8 cellular contexts compared by ENCODE assay signal in the genomic region with DNA sequence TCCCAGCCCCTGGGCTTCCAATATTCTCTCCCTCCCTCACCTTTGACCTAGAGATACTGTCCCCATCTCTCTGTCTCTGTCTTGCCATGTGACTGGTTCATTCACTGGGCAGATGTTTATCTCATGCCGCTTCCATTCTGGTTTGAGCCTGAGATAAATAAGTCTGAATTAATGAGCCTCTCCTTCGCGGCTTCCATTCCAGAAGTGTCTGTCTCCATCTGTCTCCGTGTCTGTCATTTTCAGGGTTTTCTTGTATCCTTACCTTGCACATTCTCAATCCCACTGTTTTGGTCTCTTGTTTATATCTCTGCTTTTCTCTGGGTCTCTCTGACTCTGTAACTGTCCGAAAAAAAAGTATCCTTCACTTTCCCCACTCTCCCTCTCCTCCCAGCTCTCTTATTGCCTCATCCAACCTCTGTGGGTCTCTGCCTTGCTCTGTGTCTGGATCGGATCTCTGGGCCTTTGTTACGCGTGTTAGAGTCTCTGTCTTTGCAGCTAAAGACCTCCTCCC. TPM values are rescaled to one million over a fixed set of nuclear protein-coding genes. Genes with fewer than 3 reads are reported as not detected.
A peak's percentile ranks its signal among the peaks of the same experiment; 100 is the strongest.
DNase-seq lines count a peak whose midpoint lies in the region; ATAC-seq lines count a peak whose summit lies in the region.

No MANE protein-coding gene starts in this region.

- H3K4me3 ChIP-seq in iPS-20b (ENCODE audit: low read length) = peak overlapping the region; percentile 62

- no peaks in the 10 kb centered on the region for H3K9me3 ChIP-seq in iPS-20b (ENCODE audit: insufficient read depth, low read depth, low read length)

- no peak for DNase-seq in T-helper 1 cell
- DNase-seq in activated T-helper 1 cell treated with anti-CD3 and anti-CD28 coated beads, Interleukin-12 subunit alpha, Interleukin-12 subunit beta, Interleukin-2, Interleukin-4 antibody, amounts not matched to agents 30 ng/mL and 10 ng/mL and 1 ng/mL, durations not matched to agents 14 hours and 24 hours and 36 hours (ENCODE audit: low spot score) = no peak
- DNase-seq in substantia nigra (lab: John Stamatoyannopoulos, UW) = peak in 5 of 49 donors; percentile 21 to 57 (median 36)
- DNase-seq in stimulated activated naive CD4-positive, alpha-beta T cell (lab: John Stamatoyannopoulos, UW) = no peak
- DNase-seq in dedifferentiated amniotic fluid mesenchymal stem cell (ENCODE audit: extremely low spot score) = no peak

- no peaks in the 10 kb centered on the region for H3K27me3 Mint-ChIP-seq in T-helper 1 cell treated with Interleukin-12 subunit alpha and Interleukin-12 subunit beta and Interleukin-4 antibody, amounts not matched to agents 30 μg/mL and 1 μg/mL, for 36 hours (ENCODE audit: low read depth)
- H3K27me3 Mint-ChIP-seq in activated T-helper 1 cell treated with anti-CD3 and anti-CD28 coated beads, Interleukin-12 subunit alpha, Interleukin-12 subunit beta, Interleukin-2, Interleukin-4 antibody, amounts not matched to agents 30 ng/mL and 10 ng/mL and 1 ng/mL, durations not matched to agents 14 hours and 24 hours and 36 hours (ENCODE audit: insufficient read depth) = no peaks in the 10 kb centered on the region

- H3K4me1 ChIP-seq in iPS-20b (ENCODE audit: insufficient read depth, low read length) = peaks cover 11% of the 10 kb centered on the region; the same call in 1 of the 2 replicates

- no peak for ATAC-seq in HG03442 (IDR thresholded peaks at IDR 0.05; ENCODE audit: unreplicated experiment)

- peaks cover 37% of the 10 kb centered on the region for H3K4me1 Mint-ChIP-seq in T-helper 1 cell treated with Interleukin-12 subunit alpha and Interleukin-12 subunit beta and Interleukin-4 antibody, amounts not matched to agents 30 μg/mL and 1 μg/mL, for 36 hours (ENCODE audit: low read depth)
- H3K4me1 Mint-ChIP-seq in activated T-helper 1 cell treated with anti-CD3 and anti-CD28 coated beads, Interleukin-12 subunit alpha, Interleukin-12 subunit beta, Interleukin-2, Interleukin-4 antibody, amounts not matched to agents 30 ng/mL and 10 ng/mL and 1 ng/mL, durations not matched to agents 14 hours and 24 hours and 36 hours (ENCODE audit: low read depth) = peaks cover 41% of the 10 kb centered on the region

- peak overlapping the region; percentile 97 for H3K27ac Mint-ChIP-seq in T-helper 1 cell treated with Interleukin-12 subunit alpha and Interleukin-12 subunit beta and Interleukin-4 antibody, amounts not matched to agents 30 μg/mL and 1 μg/mL, for 36 hours
- peak overlapping the region; percentile 94 for H3K27ac Mint-ChIP-seq in activated T-helper 1 cell treated with anti-CD3 and anti-CD28 coated beads, Interleukin-12 subunit alpha, Interleukin-12 subunit beta, Interleukin-2, Interleukin-4 antibody, amounts not matched to agents 30 ng/mL and 10 ng/mL and 1 ng/mL, durations not matched to agents 14 hours and 24 hours and 36 hours

- H3K9me3 Mint-ChIP-seq in T-helper 1 cell treated with Interleukin-12 subunit alpha and Interleukin-12 subunit beta and Interleukin-4 antibody, amounts not matched to agents 30 μg/mL and 1 μg/mL, for 36 hours = no peaks in the 10 kb centered on the region
- no peaks in the 10 kb centered on the region for H3K9me3 Mint-ChIP-seq in activated T-helper 1 cell treated with anti-CD3 and anti-CD28 coated beads, Interleukin-12 subunit alpha, Interleukin-12 subunit beta, Interleukin-2, Interleukin-4 antibody, amounts not matched to agents 30 ng/mL and 10 ng/mL and 1 ng/mL, durations not matched to agents 14 hours and 24 hours and 36 hours

- H3K27me3 ChIP-seq in iPS-20b (ENCODE audit: insufficient read depth, low read length) = no peaks in the 10 kb centered on the region

- peaks cover 29% of the 10 kb centered on the region for H3K36me3 Mint-ChIP-seq in T-helper 1 cell treated with Interleukin-12 subunit alpha and Interleukin-12 subunit beta and Interleukin-4 antibody, amounts not matched to agents 30 μg/mL and 1 μg/mL, for 36 hours (ENCODE audit: low read depth)
- H3K36me3 Mint-ChIP-seq in activated T-helper 1 cell treated with anti-CD3 and anti-CD28 coated beads, Interleukin-12 subunit alpha, Interleukin-12 subunit beta, Interleukin-2, Interleukin-4 antibody, amounts not matched to agents 30 ng/mL and 10 ng/mL and 1 ng/mL, durations not matched to agents 14 hours and 24 hours and 36 hours (ENCODE audit: low read depth) = peaks cover 30% of the 10 kb centered on the region

- H3K4me3 Mint-ChIP-seq in T-helper 1 cell treated with Interleukin-12 subunit alpha and Interleukin-12 subunit beta and Interleukin-4 antibody, amounts not matched to agents 30 μg/mL and 1 μg/mL, for 36 hours = peak overlapping the region; percentile 85
- peak overlapping the region; percentile 83 for H3K4me3 Mint-ChIP-seq in activated T-helper 1 cell treated with anti-CD3 and anti-CD28 coated beads, Interleukin-12 subunit alpha, Interleukin-12 subunit beta, Interleukin-2, Interleukin-4 antibody, amounts not matched to agents 30 ng/mL and 10 ng/mL and 1 ng/mL, durations not matched to agents 14 hours and 24 hours and 36 hours

- H3K27ac ChIP-seq in iPS-20b (ENCODE audit: low read length) = peak overlapping the region; percentile 41
- H3K27ac ChIP-seq in substantia nigra (ENCODE audit: low read depth, low read length, poor library complexity, severe bottlenecking) = peak overlapping the region; percentile 96

- H3K36me3 ChIP-seq in iPS-20b (ENCODE audit: insufficient read depth, low read depth, low read length) = no peaks in the 10 kb centered on the region

- intact Hi-C loops in activated T-helper 1 cell treated with anti-CD3 and anti-CD28 coated beads, Interleukin-12 subunit alpha, Interleukin-12 subunit beta, Interleukin-2, Interleukin-4 antibody, amounts not matched to agents 30 ng/mL and 10 ng/mL and 1 ng/mL, durations not matched to agents 14 hours and 24 hours and 36 hours (cut with micrococcal nuclease) = loop anchor here (1.0 to 5.0 kb wide), 3 partner anchors 11 to 1019 kb away; partner anchors contain the start of genes RRAS and SCAF1

- H3K9ac ChIP-seq in iPS-20b (ENCODE audit: low read depth, low read length) = peak overlapping the region; percentile 79; the same call in 1 of the 2 replicates

RNA-seq across cellular contexts. Expression of gene SPHK2, which starts 4.3 kb away (rescaled TPM):
- 40.8 and 44.1 TPM in 2 replicates for total RNA-seq in activated T-helper 1 cell treated with anti-CD3 and anti-CD28 coated beads, Interleukin-12 subunit alpha, Interleukin-12 subunit beta, Interleukin-2, Interleukin-4 antibody, amounts not matched to agents 30 ng/mL and 10 ng/mL and 1 ng/mL, durations not matched to agents 14 hours and 24 hours and 36 hours

RNA-seq across cellular contexts. Expression of gene RPL18, which starts 4.6 kb away (rescaled TPM):
- total RNA-seq in activated T-helper 1 cell treated with anti-CD3 and anti-CD28 coated beads, Interleukin-12 subunit alpha, Interleukin-12 subunit beta, Interleukin-2, Interleukin-4 antibody, amounts not matched to agents 30 ng/mL and 10 ng/mL and 1 ng/mL, durations not matched to agents 14 hours and 24 hours and 36 hours = 1,774 and 1,780 TPM in 2 replicates

RNA-seq across cellular contexts. Expression of gene FAM83E, which starts 8.7 kb away (rescaled TPM):
- 7.3 TPM in 2 replicates for total RNA-seq in activated T-helper 1 cell treated with anti-CD3 and anti-CD28 coated beads, Interleukin-12 subunit alpha, Interleukin-12 subunit beta, Interleukin-2, Interleukin-4 antibody, amounts not matched to agents 30 ng/mL and 10 ng/mL and 1 ng/mL, durations not matched to agents 14 hours and 24 hours and 36 hours

RNA-seq across cellular contexts. Expression of gene DBP, which starts 13.6 kb away (rescaled TPM):
- 8.5 and 9.1 TPM in 2 replicates for total RNA-seq in activated T-helper 1 cell treated with anti-CD3 and anti-CD28 coated beads, Interleukin-12 subunit alpha, Interleukin-12 subunit beta, Interleukin-2, Interleukin-4 antibody, amounts not matched to agents 30 ng/mL and 10 ng/mL and 1 ng/mL, durations not matched to agents 14 hours and 24 hours and 36 hours

RNA-seq across cellular contexts. Expression of gene SPACA4, which starts 17.1 kb away (rescaled TPM):
- total RNA-seq in activated T-helper 1 cell treated with anti-CD3 and anti-CD28 coated beads, Interleukin-12 subunit alpha, Interleukin-12 subunit beta, Interleukin-2, Interleukin-4 antibody, amounts not matched to agents 30 ng/mL and 10 ng/mL and 1 ng/mL, durations not matched to agents 14 hours and 24 hours and 36 hours = not detected in 2 replicates
